In genomic region chr1:43704838-43705237, GRCh38 we compare ENCODE assay signal across 12 cellular contexts. TPM values are rescaled to one million over a fixed set of nuclear protein-coding genes. Genes with fewer than 3 reads are reported as not detected.
DNase-seq lines count a peak whose midpoint lies in the region; ATAC-seq and TF ChIP-seq lines count a peak whose summit lies in the region.
"Had no signal": no experiment of that assay in that cellular context is flagged by ENCODE, and none has a peak within 500 bp of the region (broad histone marks: within the 10 kb centered on the region; RNA-seq: fewer than 3 reads in every experiment).

No MANE protein-coding gene starts in this region.

- no peak for ATAC-seq in Panc1

- DNase-seq in AG09319 (ENCODE audit: extremely low read depth, low read depth) (peak; percentile 32), GM03348 (ENCODE audit: low spot score) (peak; percentile 56), Panc1 (ENCODE audit: low read depth, low spot score) (no peak), erythroblast (lab: John Stamatoyannopoulos, UW) (peak; percentile 26 to 38), NCI-H748 (lab: John Stamatoyannopoulos, UW; ENCODE audit: unreplicated experiment) (no peak), pons (ENCODE audit: low spot score) (no peak), nephron progenitor cell (no peak)
- DNase-seq in CD8-positive, alpha-beta memory T cell = no peak
- DNase-seq: activated CD4-positive, alpha-beta T cell treated with anti-CD3 and anti-CD28 coated beads for 48 hours; NCI-H1694 had no signal

- H3K27me3 ChIP-seq in Panc1 (ENCODE audit: control insufficient read depth, insufficient read depth, low read length) = no peaks in the 10 kb centered on the region
- H3K27me3 ChIP-seq in CD8-positive, alpha-beta memory T cell (ENCODE audit: insufficient read depth, low read length, poor library complexity, severe bottlenecking) = no peaks in the 10 kb centered on the region
- H3K27me3 ChIP-seq: vagina had no signal

- intact Hi-C loops in Panc1 (cut with micrococcal nuclease; ENCODE audit: unreplicated experiment) = no loop called here

- peaks cover 0 to 54% (median 7%) of the 10 kb centered on the region in 3 donors for H3K36me3 Mint-ChIP-seq in CD8-positive, alpha-beta memory T cell
- peaks cover 46% of the 10 kb centered on the region for H3K36me3 Mint-ChIP-seq in nephron progenitor cell (ENCODE audit: low read depth)

- TF ChIP-seq CTCF in AG09319 (IDR thresholded peaks at IDR 0.05; ENCODE audit: low read depth, low read length) (peak; percentile 31), Panc1 (IDR thresholded peaks at IDR 0.05) (peak; percentile 38; the same call in 1 of the 2 replicates), nephron progenitor cell (IDR thresholded peaks at IDR 0.05) (no peak)

- no TSS peak for BruUV-seq in Panc1 (replicated peaks; lab: Mats Ljungman, UMichigan)

- H3K9me3 ChIP-seq in Panc1 (ENCODE audit: control insufficient read depth, insufficient read depth, low read depth, low read length) = no peaks in the 10 kb centered on the region
- no peaks in the 10 kb centered on the region for H3K9me3 ChIP-seq in CD8-positive, alpha-beta memory T cell (ENCODE audit: low read length)
- H3K9me3 ChIP-seq: vagina had no signal

- no peak for TF ChIP-seq POLR2A in erythroblast (IDR thresholded peaks at IDR 0.05; ENCODE audit: low read length)

- H3K27ac ChIP-seq in Panc1 (ENCODE audit: low read length) = no peak overlapping the region
- H3K27ac ChIP-seq in CD8-positive, alpha-beta memory T cell (ENCODE audit: low read depth, low read length) = no peak overlapping the region
- H3K27ac ChIP-seq: vagina had no signal

- H3K27ac Mint-ChIP-seq in CD8-positive, alpha-beta memory T cell = peak overlapping the region in 2 of 8 donors; percentile 27 to 84
- H3K27ac Mint-ChIP-seq in nephron progenitor cell = no peak overlapping the region

- no peak overlapping the region for H3K4me3 ChIP-seq in Panc1 (ENCODE audit: low read depth in 2 of 2, low read length in 2 of 2)
- H3K4me3 ChIP-seq in CD8-positive, alpha-beta memory T cell (ENCODE audit: low read length) = no peak overlapping the region
- H3K4me3 ChIP-seq: lung, vagina had no signal

- H3K27me3 Mint-ChIP-seq in CD8-positive, alpha-beta memory T cell = no peaks in the 10 kb centered on the region
- H3K27me3 Mint-ChIP-seq in nephron progenitor cell (ENCODE audit: low read depth, poor library complexity) = no peaks in the 10 kb centered on the region

- peak overlapping the region in 3 of 7 donors; percentile 0 to 91 (median 49) for H3K4me3 Mint-ChIP-seq in CD8-positive, alpha-beta memory T cell
- H3K4me3 Mint-ChIP-seq in nephron progenitor cell = no peak overlapping the region

- H3K4me1 ChIP-seq in Panc1 (ENCODE audit: control insufficient read depth, insufficient read depth, low read length) = peaks cover 18% of the 10 kb centered on the region
- peaks cover 18% of the 10 kb centered on the region for H3K4me1 ChIP-seq in CD8-positive, alpha-beta memory T cell (ENCODE audit: insufficient read depth, low read length)

- peaks cover 7% of the 10 kb centered on the region for H3K36me3 ChIP-seq in Panc1 (ENCODE audit: control insufficient read depth, insufficient read depth, low read length)
- H3K36me3 ChIP-seq in CD8-positive, alpha-beta memory T cell (ENCODE audit: insufficient read depth, low read length) = peaks cover 26% of the 10 kb centered on the region

- POLR2A ChIA-PET in Panc1 (lab: Charles Lee) = no interaction called here
- POLR2A ChIA-PET in CD8-positive, alpha-beta memory T cell (lab: Charles Lee) = no interaction called here

- peaks cover 22 to 32% (median 23%) of the 10 kb centered on the region in 3 donors for H3K4me1 Mint-ChIP-seq in CD8-positive, alpha-beta memory T cell
- H3K4me1 Mint-ChIP-seq in nephron progenitor cell = peaks cover 29% of the 10 kb centered on the region

- in situ Hi-C loops in Panc1 (cut with HindIII; ENCODE audit: low pct_unique_long_range_greater_than_20kb, low sequenced_read_pairs) = no loop called here

- H3K9me3 Mint-ChIP-seq in CD8-positive, alpha-beta memory T cell = no peaks in the 10 kb centered on the region
- no peaks in the 10 kb centered on the region for H3K9me3 Mint-ChIP-seq in nephron progenitor cell

- CTCF ChIA-PET in Panc1 (lab: Charles Lee) = no interaction called here
- CTCF ChIA-PET in CD8-positive, alpha-beta memory T cell (lab: Charles Lee) = interaction anchor here (1.1 kb wide), 1 partner anchor 10 kb away, joined by 3 read pairs; no protein-coding TSS in a partner anchor

RNA-seq across cellular contexts. Expression of gene ST3GAL3, which starts 2.5 kb away (rescaled TPM):
- 26.0 TPM for total RNA-seq in Panc1 (2021; ENCODE audit: unreplicated experiment)
- 17.9 TPM for polyA plus RNA-seq in Panc1 (2012; ENCODE audit: insufficient read length)
- 10 to 100 TPM in 1 of 2 experiments, 1 to 10 TPM in 1; 9.7 to 10.1 TPM for total RNA-seq in CD8-positive, alpha-beta memory T cell
- polyA plus RNA-seq in CD8-positive, alpha-beta memory T cell = 9.7 TPM

RNA-seq across cellular contexts. Expression of gene KDM4A, which starts 54.9 kb away (rescaled TPM):
- 48.2 TPM for total RNA-seq in Panc1 (2021; ENCODE audit: unreplicated experiment)
- polyA plus RNA-seq in Panc1 (2012; ENCODE audit: insufficient read length) = 42.7 TPM
- total RNA-seq in CD8-positive, alpha-beta memory T cell = 10 to 100 TPM; 28.4 to 33.9 TPM
- 10.9 TPM for polyA plus RNA-seq in CD8-positive, alpha-beta memory T cell

Comparison
In these comparisons a context has a peak if more than half of its experiments do, and no peak if none do; other contexts are left out.
1. DNase-seq: peak in AG09319 (single experiment), GM03348 (single experiment) and erythroblast (2 of 2); none in Panc1 (single experiment), NCI-H748 (single experiment), CD8-positive, alpha-beta memory T cell (0 of 5), pons (single experiment) and nephron progenitor cell (single experiment).